8 cellular contexts compared by ENCODE assay signal in genomic region chr1:156860113-156860638, GRCh38. TPM values are rescaled to one million over a fixed set of nuclear protein-coding genes. Genes with fewer than 3 reads are reported as not detected.
A peak's percentile ranks its signal among the peaks of the same experiment; 100 is the strongest.
DNase-seq lines count a peak whose midpoint lies in the region; ATAC-seq, FAIRE-seq and TF ChIP-seq lines count a peak whose summit lies in the region.

No MANE protein-coding gene starts in this region.

- H3K27ac ChIP-seq in OCI-LY7 (ENCODE audit: low read depth, low read length, poor library complexity, severe bottlenecking), result no peak overlapping the region

- intact Hi-C loops in CD14-positive monocyte (cut with micrococcal nuclease) (no loop called here), OCI-LY7 (cut with micrococcal nuclease; ENCODE audit: unreplicated experiment) (loop anchor here (1.0 to 5.0 kb wide), 3 partner anchors 63 to 171 kb away; partner anchors contain the start of genes ISG20L2 and METTL25B)

- no peak for FAIRE-seq in frontal cortex (lab: Jason Lieb, UNC)

- no peaks in the 10 kb centered on the region for H3K79me2 ChIP-seq in OCI-LY7 (ENCODE audit: insufficient read depth, low read depth, low read length)

- POLR2A ChIA-PET in OCI-LY7 (lab: Charles Lee), result interaction anchor here (1.0 kb wide), 1 partner anchor 26 kb away, joined by 3 read pairs; no protein-coding TSS in a partner anchor

- H3K9me2 ChIP-seq in OCI-LY7 (ENCODE audit: insufficient read depth, low read length), result no peaks in the 10 kb centered on the region

- H3K27me3 ChIP-seq in HAP-1 (ENCODE audit: low read depth), result peaks cover 4% of the 10 kb centered on the region

- no TSS peak for BruUV-seq in OCI-LY7 (replicated peaks; lab: Mats Ljungman, UMichigan)

- H3K9me3 ChIP-seq in HAP-1 (no peaks in the 10 kb centered on the region), OCI-LY7 (ENCODE audit: low read length) (no peaks in the 10 kb centered on the region)

- no peaks in the 10 kb centered on the region for H3K36me3 ChIP-seq in HAP-1 (replicated peaks)
- H3K36me3 ChIP-seq in OCI-LY7 (ENCODE audit: insufficient read depth, low read length), result no peaks in the 10 kb centered on the region

- no peak overlapping the region for H2AFZ ChIP-seq in OCI-LY7 (ENCODE audit: low read length)

- H3K4me2 ChIP-seq in OCI-LY7 (ENCODE audit: low read length), result peak overlapping the region; percentile 65

- peak overlapping the region; percentile 29 for H3K4me3 ChIP-seq in HAP-1
- H3K4me3 ChIP-seq in OCI-LY7 (ENCODE audit: low read depth, low read length, poor library complexity, severe bottlenecking), result peak overlapping the region; percentile 11

- H3K9me3 Mint-ChIP-seq in CD14-positive monocyte (peaks cover 0 to 6% (median 0%) of the 10 kb centered on the region in 7 donors), type B pancreatic cell (no peaks in the 10 kb centered on the region)

- peak; percentile 68 for TF ChIP-seq CTCF in CD14-positive monocyte (IDR thresholded peaks at IDR 0.05)
- peak; percentile 83 for TF ChIP-seq CTCF in OCI-LY7 (conservative IDR thresholded peaks at IDR 0.05; ENCODE audit: low read length)
- TF ChIP-seq CTCF in omental fat pad (IDR thresholded peaks at IDR 0.05), result peak in 1 of 3 donors; percentile 19
- TF ChIP-seq CTCF in type B pancreatic cell (conservative IDR thresholded peaks at IDR 0.05), result peak; percentile 86

- CTCF ChIA-PET in OCI-LY7 (lab: Charles Lee; ENCODE audit: unreplicated experiment), result interaction anchor here (0.5 to 0.6 kb wide), 2 partner anchors 28 to 199 kb away, joined by 3 to 9 read pairs; no protein-coding TSS in a partner anchor

- in situ Hi-C loops in HAP-1 (cut with MboI; ENCODE audit: low sequenced_read_pairs), result no loop called here

- DNase-seq in CD14-positive monocyte (ENCODE audit: low spot score), result no peak
- DNase-seq in HAP-1 (ENCODE audit: low spot score in 2 of 2), result peak; percentile 52 to 76
- peak; percentile 63 for DNase-seq in OCI-LY7 (ENCODE audit: low spot score)
- peak; percentile 58 for DNase-seq in activated T-helper 9 cell treated with anti-CD3 and anti-CD28 coated beads, Interleukin-2, amount 50 U/mL, for 16 hours (ENCODE audit: low read depth)
- DNase-seq in frontal cortex (ENCODE audit: low spot score in 2 of 2), result peak; percentile 80 to 82
- DNase-seq in omental fat pad (ENCODE audit: low spot score), result no peak
- DNase-seq in type B pancreatic cell (ENCODE audit: extremely low spot score, unreplicated experiment), result no peak

- H3K27ac Mint-ChIP-seq in CD14-positive monocyte (no peak overlapping the region), type B pancreatic cell (no peak overlapping the region)

- H3K27me3 Mint-ChIP-seq in CD14-positive monocyte (ENCODE audit: low read depth in 3 of 3) (peaks cover 73 to 85% (median 76%) of the 10 kb centered on the region in 3 donors), type B pancreatic cell (peaks cover 82% of the 10 kb centered on the region)

- H3K36me3 Mint-ChIP-seq in CD14-positive monocyte (peaks cover 0 to 5% of the 10 kb centered on the region in 2 donors), type B pancreatic cell (no peaks in the 10 kb centered on the region)

- peaks cover 6% of the 10 kb centered on the region; the same call in 1 of the 2 replicates for H3K4me1 ChIP-seq in HAP-1
- peaks cover 4% of the 10 kb centered on the region for H3K4me1 ChIP-seq in OCI-LY7 (ENCODE audit: insufficient read depth, low read length, poor library complexity, severe bottlenecking)

- H3K4me1 Mint-ChIP-seq in CD14-positive monocyte (peaks cover 15% of the 10 kb centered on the region), type B pancreatic cell (ENCODE audit: unreplicated experiment) (peaks cover 40% of the 10 kb centered on the region)

- peak; percentile 63 for ATAC-seq in omental fat pad (ENCODE audit: low FRiP score)
- no peak for ATAC-seq in GM21526 (IDR thresholded peaks at IDR 0.05; ENCODE audit: low FRiP score, unreplicated experiment)

- no peaks in the 10 kb centered on the region for H4K20me1 ChIP-seq in OCI-LY7 (ENCODE audit: insufficient read depth, low read length)

- H3K4me3 Mint-ChIP-seq in CD14-positive monocyte (peak overlapping the region in 1 of 2 donors; percentile 79), type B pancreatic cell (peak overlapping the region; percentile 88)

RNA-seq across cellular contexts. Expression of gene NTRK1, which starts 0.5 kb away (rescaled TPM):
- polyA plus RNA-seq in CD14-positive monocyte, result not detected
- not detected in 2 replicates for total RNA-seq in OCI-LY7 (2014; rRNA removed; shearing (Covaris generic))
- total RNA-seq in OCI-LY7 (2022) (not detected in 2 replicates), frontal cortex (0.41 TPM), omental fat pad (1 to 10 TPM; 1.3 to 6.3 (median 1.6) TPM), type B pancreatic cell (ENCODE audit: low replicate concordance) (0.12 and 6.6 TPM in 2 replicates)

RNA-seq across cellular contexts. Expression of gene INSRR, which starts 1.3 kb away (rescaled TPM):
- polyA plus RNA-seq in CD14-positive monocyte, result not detected
- not detected in 2 replicates for total RNA-seq in OCI-LY7 (2014; rRNA removed; shearing (Covaris generic))
- not detected in 2 replicates for total RNA-seq in OCI-LY7 (2022)
- under 0.01 TPM for total RNA-seq in frontal cortex
- total RNA-seq in omental fat pad, result under 1 TPM in 3 of 4 donors, not detected in 1; 0.06 to 0.12 (median 0.09) TPM
- total RNA-seq in type B pancreatic cell (ENCODE audit: low replicate concordance), result 1.7 TPM in 1 of 2 replicates, not detected in the other

RNA-seq across cellular contexts. Expression of gene PEAR1, which starts 33.3 kb away (rescaled TPM):
- not detected for polyA plus RNA-seq in CD14-positive monocyte
- not detected in 2 replicates for total RNA-seq in OCI-LY7 (2014; rRNA removed; shearing (Covaris generic))
- total RNA-seq in OCI-LY7 (2022) (not detected in 2 replicates), frontal cortex (0.41 TPM), omental fat pad (10 to 100 TPM in 2 of 4 donors, 1 to 10 TPM in 2; 5.4 to 29.5 (median 9.0) TPM), type B pancreatic cell (ENCODE audit: low replicate concordance) (0.14 and 11.7 TPM in 2 replicates)

RNA-seq across cellular contexts. Expression of gene SH2D2A, which starts 43.5 kb away (rescaled TPM):
- polyA plus RNA-seq in CD14-positive monocyte, result under 1 TPM; 0.17 to 0.20 TPM
- total RNA-seq in OCI-LY7 (2014; rRNA removed; shearing (Covaris generic)), result 5.5 and 5.8 TPM in 2 replicates
- 2.1 and 2.2 TPM in 2 replicates for total RNA-seq in OCI-LY7 (2022)
- total RNA-seq in frontal cortex, result 0.41 TPM
- 1 to 10 TPM; 2.2 to 6.5 (median 3.7) TPM for total RNA-seq in omental fat pad
- total RNA-seq in type B pancreatic cell (ENCODE audit: low replicate concordance), result 0.48 and 2.2 TPM in 2 replicates

Comparison
In these comparisons a context has a peak if more than half of its experiments do, and no peak if none do; other contexts are left out.
1. DNase-seq: peak in HAP-1 (2 of 2), OCI-LY7 (single experiment), activated T-helper 9 cell treated with anti-CD3 and anti-CD28 coated beads, Interleukin-2, amount 50 U/mL, for 16 hours (single experiment) and frontal cortex (2 of 2); none in CD14-positive monocyte (single experiment), omental fat pad (single experiment) and type B pancreatic cell (single experiment).